Comparison of ENCODE assay signal across 9 cellular contexts in genomic region chr2:105396254-105397024, GRCh38. TPM values are rescaled to one million over a fixed set of nuclear protein-coding genes. Genes with fewer than 3 reads are reported as not detected.
DNase-seq lines count a peak whose midpoint lies in the region; ATAC-seq and TF ChIP-seq lines count a peak whose summit lies in the region.
"Had no signal": no experiment of that assay in that cellular context is flagged by ENCODE, and none has a peak within 500 bp of the region (broad histone marks: within the 10 kb centered on the region; RNA-seq: fewer than 3 reads in every experiment).

No MANE protein-coding gene starts in this region.

- H3K4me3 Mint-ChIP-seq in T-helper 17 cell: no peak overlapping the region

- H3K36me3 Mint-ChIP-seq in T-helper 17 cell (ENCODE audit: low read depth): peaks cover 4% of the 10 kb centered on the region

- no peak overlapping the region for H3K27ac Mint-ChIP-seq in T-helper 17 cell
- H3K27ac Mint-ChIP-seq: naive thymus-derived CD4-positive, alpha-beta T cell had no signal

- peaks cover 39% of the 10 kb centered on the region for H3K27me3 Mint-ChIP-seq in T-helper 17 cell

- H3K4me1 Mint-ChIP-seq in T-helper 17 cell: peaks cover 7% of the 10 kb centered on the region

- peak overlapping the region; percentile 89 to 98 for H3K4me3 ChIP-seq in foreskin fibroblast (ENCODE audit: low read depth in 1 of 2, low read length in 2 of 2)

- ATAC-seq in HG02852 (IDR thresholded peaks at IDR 0.05; ENCODE audit: unreplicated experiment) (no peak), T-helper 17 cell (no peak), HG03175 (IDR thresholded peaks at IDR 0.05; ENCODE audit: unreplicated experiment) (no peak)
- ATAC-seq: naive thymus-derived CD4-positive, alpha-beta T cell had no signal

- no peak for TF ChIP-seq CTCF in foreskin fibroblast (IDR thresholded peaks at IDR 0.05; ENCODE audit: low read depth, low read length)

- DNase-seq in GOT3 (lab: John Stamatoyannopoulos, UW): peak; percentile 69
- DNase-seq in T1000 (lab: John Stamatoyannopoulos, UW): peak; percentile 87
- DNase-seq in foreskin fibroblast: peak; percentile 99 to 100
- DNase-seq in stimulated activated CD4-positive, alpha-beta T cell treated with anti-CD3 and anti-CD28 coated beads, Interleukin-1b, Interleukin-23, amount 100 ng/mL, for 48 hours: peak; percentile 81
- no peak for DNase-seq in NCI-H2171 (lab: John Stamatoyannopoulos, UW)
- DNase-seq in T-helper 17 cell: no peak

- no peaks in the 10 kb centered on the region for H3K9me3 ChIP-seq in T-helper 17 cell (ENCODE audit: control insufficient read depth, low read length, poor library complexity, severe bottlenecking)

RNA-seq across cellular contexts. Expression of gene FHL2, which starts 2.4 kb away (rescaled TPM):
- total RNA-seq in T-helper 17 cell: 1 to 10 TPM in 1 of 2 donors, under 1 TPM in 1; 0.65 to 8.9 TPM

RNA-seq across cellular contexts. Expression of gene C2orf49, which starts 59.1 kb away (rescaled TPM):
- 10 to 100 TPM; 18.1 to 21.5 TPM for total RNA-seq in T-helper 17 cell

Comparison
In these comparisons a context has a peak if more than half of its experiments do, and no peak if none do; other contexts are left out.
1. DNase-seq: peak in GOT3 (single experiment), T1000 (single experiment), foreskin fibroblast (2 of 2) and stimulated activated CD4-positive, alpha-beta T cell treated with anti-CD3 and anti-CD28 coated beads, Interleukin-1b, Interleukin-23, amount 100 ng/mL, for 48 hours (single experiment); none in NCI-H2171 (single experiment) and T-helper 17 cell (0 of 3).